ENCODE assay signal across 1 cellular context in the genomic region with DNA sequence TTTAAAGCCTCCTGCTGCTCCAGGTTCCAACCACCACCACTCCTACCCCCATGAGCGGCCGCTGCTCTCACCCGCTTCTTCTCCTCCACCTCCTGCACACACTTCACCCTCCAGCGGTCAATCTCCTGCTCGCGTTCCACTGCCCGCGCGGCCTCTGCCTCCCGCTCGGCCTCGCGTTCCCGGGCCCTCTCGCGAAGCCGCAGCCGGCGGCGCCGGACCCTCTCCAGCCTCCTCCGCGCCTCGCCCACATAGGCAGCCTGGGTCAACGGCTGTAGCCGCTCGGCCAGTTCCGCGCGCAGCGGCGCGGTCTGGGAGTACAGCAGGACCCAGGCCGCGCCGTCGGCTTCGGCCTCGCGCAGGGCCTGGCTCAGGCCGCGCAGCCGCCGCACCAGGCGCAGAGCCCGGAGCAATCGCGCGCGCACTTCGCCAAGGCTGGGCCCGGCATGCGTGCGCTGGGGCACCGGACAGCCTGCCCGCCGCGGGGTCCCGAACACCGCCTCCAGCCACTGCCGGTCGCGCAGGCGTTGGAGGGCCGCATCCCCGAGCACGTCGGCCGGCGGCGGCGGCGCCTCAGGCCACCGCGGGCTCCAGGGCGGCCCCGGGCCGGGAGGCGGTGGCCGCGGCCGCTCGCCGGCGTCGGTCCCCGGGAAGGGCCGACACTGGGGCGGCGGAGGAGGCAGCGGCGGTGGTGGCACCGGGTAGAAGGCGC.
TF ChIP-seq lines count a peak whose summit lies in the region.

No MANE protein-coding gene starts in this region.

TF ChIP-seq in WTC11, 78 proteins besides CTCF, POLR2A, EP300 and RAD21 (continued from another document):
- TF ChIP-seq, protein P1, sequence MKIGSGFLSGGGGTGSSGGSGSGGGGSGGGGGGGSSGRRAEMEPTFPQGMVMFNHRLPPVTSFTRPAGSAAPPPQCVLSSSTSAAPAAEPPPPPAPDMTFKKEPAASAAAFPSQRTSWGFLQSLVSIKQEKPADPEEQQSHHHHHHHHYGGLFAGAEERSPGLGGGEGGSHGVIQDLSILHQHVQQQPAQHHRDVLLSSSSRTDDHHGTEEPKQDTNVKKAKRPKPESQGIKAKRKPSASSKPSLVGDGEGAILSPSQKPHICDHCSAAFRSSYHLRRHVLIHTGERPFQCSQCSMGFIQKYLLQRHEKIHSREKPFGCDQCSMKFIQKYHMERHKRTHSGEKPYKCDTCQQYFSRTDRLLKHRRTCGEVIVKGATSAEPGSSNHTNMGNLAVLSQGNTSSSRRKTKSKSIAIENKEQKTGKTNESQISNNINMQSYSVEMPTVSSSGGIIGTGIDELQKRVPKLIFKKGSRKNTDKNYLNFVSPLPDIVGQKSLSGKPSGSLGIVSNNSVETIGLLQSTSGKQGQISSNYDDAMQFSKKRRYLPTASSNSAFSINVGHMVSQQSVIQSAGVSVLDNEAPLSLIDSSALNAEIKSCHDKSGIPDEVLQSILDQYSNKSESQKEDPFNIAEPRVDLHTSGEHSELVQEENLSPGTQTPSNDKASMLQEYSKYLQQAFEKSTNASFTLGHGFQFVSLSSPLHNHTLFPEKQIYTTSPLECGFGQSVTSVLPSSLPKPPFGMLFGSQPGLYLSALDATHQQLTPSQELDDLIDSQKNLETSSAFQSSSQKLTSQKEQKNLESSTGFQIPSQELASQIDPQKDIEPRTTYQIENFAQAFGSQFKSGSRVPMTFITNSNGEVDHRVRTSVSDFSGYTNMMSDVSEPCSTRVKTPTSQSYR (CRISPR knock-in tag; IDR thresholded peaks at IDR 0.05): no peak
- TF ChIP-seq OVOL2 (CRISPR knock-in tag; IDR thresholded peaks at IDR 0.05; ENCODE audit: borderline replicate concordance) (no peak), ESRRA (CRISPR knock-in tag; IDR thresholded peaks at IDR 0.05; ENCODE audit: borderline replicate concordance) (no peak), JUN (CRISPR knock-in tag; IDR thresholded peaks at IDR 0.05) (peak; percentile 27; the same call in 1 of the 2 replicates), NR1H2 (CRISPR knock-in tag; IDR thresholded peaks at IDR 0.05) (no peak), ZNF423 (CRISPR knock-in tag; IDR thresholded peaks at IDR 0.05) (no peak)
- TF ChIP-seq, protein P2, sequence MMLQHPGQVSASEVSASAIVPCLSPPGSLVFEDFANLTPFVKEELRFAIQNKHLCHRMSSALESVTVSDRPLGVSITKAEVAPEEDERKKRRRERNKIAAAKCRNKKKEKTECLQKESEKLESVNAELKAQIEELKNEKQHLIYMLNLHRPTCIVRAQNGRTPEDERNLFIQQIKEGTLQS (CRISPR knock-in tag; conservative IDR thresholded peaks at IDR 0.05): no peak
